26 cellular contexts compared by ENCODE assay signal in genomic region chr2:217069263-217070042, GRCh38.
DNase-seq lines count a peak whose midpoint lies in the region; ATAC-seq, FAIRE-seq and TF ChIP-seq lines count a peak whose summit lies in the region.
"Had no signal": no experiment of that assay in that cellular context is flagged by ENCODE, and none has a peak within 500 bp of the region (broad histone marks: within the 10 kb centered on the region; RNA-seq: fewer than 3 reads in every experiment).

No MANE protein-coding gene starts in this region.

- H2BK12ac ChIP-seq in mesenchymal stem cell (ENCODE audit: low read length in 2 of 2) = peak overlapping the region; percentile 94 to 98

- H2BK15ac ChIP-seq in mesenchymal stem cell (ENCODE audit: low read depth, poor library complexity, severe bottlenecking) = peak overlapping the region; percentile 68

- SMC1A ChIA-PET in GM12878 (lab: Charles Lee; ENCODE audit: uncharacterized antibody, unreplicated experiment) = no interaction called here

- peak; percentile 47 for DNase-seq in COLO668 (lab: John Stamatoyannopoulos, UW; ENCODE audit: unreplicated experiment)
- DNase-seq in GM12892 (ENCODE audit: insufficient read length) = no peak
- DNase-seq in GM12878 (ENCODE audit: low read depth, low spot score) = no peak
- DNase-seq in mesenchymal stem cell = no peak
- DNase-seq in HT-29 (ENCODE audit: low spot score) = no peak
- DNase-seq in NCI-H1694 (lab: John Stamatoyannopoulos, UW) = no peak
- no peak for DNase-seq in GOT3 (lab: John Stamatoyannopoulos, UW)
- no peak for DNase-seq in dermis blood vessel endothelial cell
- DNase-seq: activated CD4-positive, alpha-beta memory T cell treated with anti-CD3 and anti-CD28 coated beads, Interleukin-2, amount 10 ng/mL, durations not matched to agents 7 days and 5 days; activated CD4-positive, CD25-positive, alpha-beta regulatory T cell treated with anti-CD3 and anti-CD28 coated beads, Interleukin-2, amount 50 U/mL, for 72 hours; activated gamma-delta T cell treated with Interleukin-2 at 50 U/mL for 16 hours; activated T-cell treated with anti-CD3 and anti-CD28 coated beads, Interleukin-2, amount 50 U/mL, for 1 hour; adrenal gland; brain microvascular endothelial cell; C1 segment of cervical spinal cord; left colon; NCI-H1694 treated with DMSO at 0.1 percent for 48 hours; NCI-H526; ovary; retina; stimulated activated CD4-positive, alpha-beta T cell treated with anti-CD3 and anti-CD28 coated beads, Interleukin-2, amount 100 ng/mL, for 48 hours; stimulated activated naive CD4-positive, alpha-beta T cell; thyroid gland had no signal

- no peaks in the 10 kb centered on the region for H3K79me2 ChIP-seq in GM12878 (ENCODE audit: control insufficient read depth, insufficient read depth, low read length)

- no peak for TF ChIP-seq CTCF in GM12878 (IDR thresholded peaks at IDR 0.05 in 2 of 3, conservative IDR thresholded peaks at IDR 0.05 in 1 of 3; ENCODE audit: control insufficient read depth in 2 of 3, extremely low read depth in 1 of 3, insufficient read depth in 1 of 3, low read depth in 3 of 3, low read length in 3 of 3)

- peaks cover 3% of the 10 kb centered on the region; the same call in 2 of the 3 replicates for H3K9me3 ChIP-seq in GM12878 (replicated peaks; ENCODE audit: control insufficient read depth, insufficient read depth, low read length)
- H3K9me3 ChIP-seq in mesenchymal stem cell (ENCODE audit: control insufficient read depth, low read length) = no peaks in the 10 kb centered on the region
- H3K9me3 ChIP-seq: adrenal gland, ovary, thyroid gland had no signal

- H3K27ac ChIP-seq in GM12878 (ENCODE audit: control insufficient read depth, insufficient read depth) = no peak overlapping the region
- no peak overlapping the region for H3K27ac ChIP-seq in mesenchymal stem cell (ENCODE audit: low read length, poor library complexity, severe bottlenecking)
- H3K27ac ChIP-seq: adrenal gland, brain microvascular endothelial cell, ovary, thyroid gland had no signal

- H3K27me3 ChIP-seq in GM12878 (replicated peaks in 1 of 2; ENCODE audit: control insufficient read depth in 2 of 2, insufficient read depth in 2 of 2, low read length in 1 of 2) (no peaks in the 10 kb centered on the region), mesenchymal stem cell (ENCODE audit: control insufficient read depth in 1 of 2, insufficient read depth in 1 of 2, low read length in 2 of 2) (no peaks in the 10 kb centered on the region)
- H3K27me3 ChIP-seq: adrenal gland, brain microvascular endothelial cell, ovary, thyroid gland had no signal

- no TSS peak for BruUV-seq in GM12878 (replicated peaks; lab: Mats Ljungman, UMichigan)

- H4K20me1 ChIP-seq in GM12878 (ENCODE audit: control insufficient read depth, insufficient read depth) = no peaks in the 10 kb centered on the region

- intact Hi-C loops in GM12878 (cut with micrococcal nuclease; ENCODE audit: unreplicated experiment) = no loop called here

- H2AFZ ChIP-seq in GM12878 (ENCODE audit: control insufficient read depth, low read depth, low read length) = no peak overlapping the region
- no peak overlapping the region for H2AFZ ChIP-seq in mesenchymal stem cell (ENCODE audit: low read depth, low read length)

- TF ChIP-seq POLR2A in GM12892 (IDR thresholded peaks at IDR 0.05; ENCODE audit: low read depth, low read length) (no peak), GM12878 (IDR thresholded peaks at IDR 0.05; ENCODE audit: low read depth, low read length) (no peak)

- RAD21 ChIA-PET in GM12878 (lab: Charles Lee; ENCODE audit: unreplicated experiment) = no interaction called here

- peak overlapping the region; percentile 78 to 88 for H3K18ac ChIP-seq in mesenchymal stem cell (ENCODE audit: low read depth in 1 of 2, low read length in 2 of 2)

- CTCF ChIA-PET in GM12878 (lab: Yijun Ruan, JAX) = no interaction called here

- peak overlapping the region; percentile 10 for H2BK5ac ChIP-seq in mesenchymal stem cell (ENCODE audit: low read depth, low read length, poor library complexity, severe bottlenecking)

- TF ChIP-seq RAD21 in GM12878 (IDR thresholded peaks at IDR 0.05; ENCODE audit: insufficient read depth, low read depth, low read length) = no peak

- H4K8ac ChIP-seq in mesenchymal stem cell (ENCODE audit: low read length) = peak overlapping the region; percentile 77

- H3K9ac ChIP-seq in GM12878 (ENCODE audit: control insufficient read depth, insufficient read depth, low read length) (no peak overlapping the region), mesenchymal stem cell (ENCODE audit: low read length) (no peak overlapping the region)

- peak overlapping the region in 1 of 2 experiments; percentile 76 for H3K23ac ChIP-seq in mesenchymal stem cell (ENCODE audit: low read length in 2 of 2)

- H3K79me1 ChIP-seq in mesenchymal stem cell (replicated peaks; ENCODE audit: low read length, poor library complexity, severe bottlenecking) = no peaks in the 10 kb centered on the region

- no peak for TF ChIP-seq EP300 in GM12878 (IDR thresholded peaks at IDR 0.05; ENCODE audit: borderline replicate concordance in 1 of 2, control insufficient read depth in 1 of 2, low read depth in 2 of 2, low read length in 2 of 2)

- ATAC-seq in GM12878 = no peak; the same call in 2 of the 3 replicates
- ATAC-seq: left colon had no signal

- H3K4me3 ChIP-seq in GM12878 (no peak overlapping the region), mesenchymal stem cell (ENCODE audit: insufficient read depth in 1 of 2, low read depth in 1 of 2, low read length in 2 of 2) (no peak overlapping the region)
- H3K4me3 ChIP-seq: adrenal gland, ovary, smooth muscle cell, thyroid gland had no signal

- H3K4me1 ChIP-seq in GM12878 (ENCODE audit: control insufficient read depth, insufficient read depth, low read length) = peaks cover under 1% of the 10 kb centered on the region; the same call in 1 of the 2 replicates
- peaks cover 3% of the 10 kb centered on the region for H3K4me1 ChIP-seq in mesenchymal stem cell (ENCODE audit: control insufficient read depth, insufficient read depth, low read depth, low read length)
- H3K4me1 ChIP-seq: thyroid gland had no signal

- H3K4ac ChIP-seq in mesenchymal stem cell (ENCODE audit: low read depth in 1 of 2, low read length in 2 of 2) = peak overlapping the region; percentile 15 to 85

- H2AK5ac ChIP-seq in mesenchymal stem cell (ENCODE audit: low read length, severe bottlenecking) = no peak overlapping the region

- H2BK120ac ChIP-seq in mesenchymal stem cell (ENCODE audit: low read depth, low read length) = no peak overlapping the region

- H4K91ac ChIP-seq in mesenchymal stem cell (ENCODE audit: low read length) = peak overlapping the region; percentile 96

- POLR2A ChIA-PET in GM12878 (lab: Charles Lee) = no interaction called here

- no peaks in the 10 kb centered on the region for H3K36me3 ChIP-seq in GM12878 (ENCODE audit: control insufficient read depth in 2 of 2, insufficient read depth in 2 of 2, low read length in 1 of 2)
- peaks cover 0 to 4% of the 10 kb centered on the region in 2 experiments for H3K36me3 ChIP-seq in mesenchymal stem cell (ENCODE audit: control insufficient read depth in 1 of 2, insufficient read depth in 2 of 2, low read depth in 1 of 2, low read length in 2 of 2)
- H3K36me3 ChIP-seq: adrenal gland, brain microvascular endothelial cell, ovary, thyroid gland had no signal

- in situ Hi-C loops in GM12878 (cut with MboI) = no loop called here

- FAIRE-seq in GM12892 (lab: Jason Lieb, UNC) (peak; percentile 67), GM12878 (lab: Jason Lieb, UNC) (peak; percentile 70)
- FAIRE-seq: colon, H54 had no signal

- peak overlapping the region in 1 of 2 experiments; percentile 63 for H3K14ac ChIP-seq in mesenchymal stem cell (ENCODE audit: low read length in 2 of 2)

- 68% methylated on average over 7 of the region's 7 CpGs for WGBS in GM12878 (ENCODE audit: insufficient coverage, insufficient replicate concordance, low lambda C conversion rate, missing lambda C conversion rate)
- WGBS in mesenchymal stem cell = 95% methylated on average over 7 of the region's 7 CpGs

- H3K4me2 ChIP-seq in GM12878 (ENCODE audit: control insufficient read depth, insufficient read depth) (no peak overlapping the region), mesenchymal stem cell (ENCODE audit: low read length, poor library complexity, severe bottlenecking) (no peak overlapping the region)
- H3K4me2 ChIP-seq: smooth muscle cell had no signal

TF ChIP-seq in GM12878, 131 proteins besides CTCF, POLR2A, EP300 and RAD21:
- TF ChIP-seq RUNX3 (IDR thresholded peaks at IDR 0.05; ENCODE audit: low read length) (peak; percentile 3; the same call in 1 of the 2 replicates), NRF1 (conservative IDR thresholded peaks at IDR 0.05; ENCODE audit: low read depth, low read length) (no peak)
- TF ChIP-seq, protein P1, sequence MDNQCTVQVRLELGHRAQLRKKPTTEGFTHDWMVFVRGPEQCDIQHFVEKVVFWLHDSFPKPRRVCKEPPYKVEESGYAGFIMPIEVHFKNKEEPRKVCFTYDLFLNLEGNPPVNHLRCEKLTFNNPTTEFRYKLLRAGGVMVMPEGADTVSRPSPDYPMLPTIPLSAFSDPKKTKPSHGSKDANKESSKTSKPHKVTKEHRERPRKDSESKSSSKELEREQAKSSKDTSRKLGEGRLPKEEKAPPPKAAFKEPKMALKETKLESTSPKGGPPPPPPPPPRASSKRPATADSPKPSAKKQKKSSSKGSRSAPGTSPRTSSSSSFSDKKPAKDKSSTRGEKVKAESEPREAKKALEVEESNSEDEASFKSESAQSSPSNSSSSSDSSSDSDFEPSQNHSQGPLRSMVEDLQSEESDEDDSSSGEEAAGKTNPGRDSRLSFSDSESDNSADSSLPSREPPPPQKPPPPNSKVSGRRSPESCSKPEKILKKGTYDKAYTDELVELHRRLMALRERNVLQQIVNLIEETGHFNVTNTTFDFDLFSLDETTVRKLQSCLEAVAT (IDR thresholded peaks at IDR 0.05) = 0 out of 2 replicates have a peak, but pooled peaks have one; percentile 26
